Comparison of ENCODE assay signal across 8 cellular contexts in genomic region chr3:75432885-75433284, GRCh38.
DNase-seq lines count a peak whose midpoint lies in the region; ATAC-seq and TF ChIP-seq lines count a peak whose summit lies in the region.
"Not testable (repeated sequence)": the region's sequence is repeated elsewhere in the genome, so short reads cannot be mapped to it uniquely, and the experiment has no call there.

No MANE protein-coding gene starts in this region.

- H3K27ac Mint-ChIP-seq in activated CD8-positive, alpha-beta T cell treated with anti-CD3 and anti-CD28 coated beads, Interleukin-2, amount 10 ng/mL, durations not matched to agents 7 days and 5 days: peak overlapping the region; percentile 43

- POLR2A ChIA-PET in activated CD8-positive, alpha-beta T cell treated with anti-CD3 and anti-CD28 coated beads, Interleukin-2, amount 10 ng/mL, durations not matched to agents 7 days and 5 days (lab: Charles Lee): not testable (repeated sequence)

- not testable (repeated sequence) for TF ChIP-seq CTCF in AG09309 (IDR thresholded peaks at IDR 0.05; ENCODE audit: control insufficient read depth, insufficient read depth, low read depth, low read length, missing control alignments); colonic mucosa (IDR thresholded peaks at IDR 0.05)

- H3K27me3 ChIP-seq in colonic mucosa: not testable (repeated sequence)

- peaks cover 23% of the 10 kb centered on the region for H3K4me1 Mint-ChIP-seq in activated CD8-positive, alpha-beta T cell treated with anti-CD3 and anti-CD28 coated beads, Interleukin-2, amount 10 ng/mL, durations not matched to agents 7 days and 5 days (ENCODE audit: low read depth)

- not testable (repeated sequence) for H3K27ac ChIP-seq in colonic mucosa

- H3K36me3 ChIP-seq in colonic mucosa: not testable (repeated sequence)

- not testable (repeated sequence) for ATAC-seq in activated CD8-positive, alpha-beta T cell treated with anti-CD3 and anti-CD28 coated beads, Interleukin-2, amount 10 ng/mL, durations not matched to agents 7 days and 5 days; Right ventricle myocardium superior (ENCODE audit: poor library complexity)

- not testable (repeated sequence) for H3K4me1 ChIP-seq in colonic mucosa

- H3K9me3 Mint-ChIP-seq in activated CD8-positive, alpha-beta T cell treated with anti-CD3 and anti-CD28 coated beads, Interleukin-2, amount 10 ng/mL, durations not matched to agents 7 days and 5 days (ENCODE audit: insufficient read depth): not testable (repeated sequence)

- not testable (repeated sequence) for H3K27me3 Mint-ChIP-seq in activated CD8-positive, alpha-beta T cell treated with anti-CD3 and anti-CD28 coated beads, Interleukin-2, amount 10 ng/mL, durations not matched to agents 7 days and 5 days (ENCODE audit: low read depth)

- not testable (repeated sequence) for H3K4me3 Mint-ChIP-seq in activated CD8-positive, alpha-beta T cell treated with anti-CD3 and anti-CD28 coated beads, Interleukin-2, amount 10 ng/mL, durations not matched to agents 7 days and 5 days

- not testable (repeated sequence) for H3K36me3 Mint-ChIP-seq in activated CD8-positive, alpha-beta T cell treated with anti-CD3 and anti-CD28 coated beads, Interleukin-2, amount 10 ng/mL, durations not matched to agents 7 days and 5 days (ENCODE audit: low read depth)

- peak; percentile 95 for DNase-seq in AG09309 (ENCODE audit: low read depth)
- peak; percentile 84 for DNase-seq in GOT3 (lab: John Stamatoyannopoulos, UW)
- peak; percentile 1 for DNase-seq in NCI-H69 (lab: John Stamatoyannopoulos, UW)
- DNase-seq in activated CD8-positive, alpha-beta T cell treated with anti-CD3 and anti-CD28 coated beads, Interleukin-2, amount 10 ng/mL, durations not matched to agents 7 days and 5 days: not testable (repeated sequence)
- peak; percentile 33 for DNase-seq in colonic mucosa
- peak; percentile 80 for DNase-seq in Right ventricle myocardium superior
- DNase-seq in myocyte (ENCODE audit: low read depth): peak; percentile 99
- peak; percentile 52 for DNase-seq in smooth muscle cell of the brain vasculature (ENCODE audit: low read depth, low spot score)

- not testable (repeated sequence) for H3K9me3 ChIP-seq in colonic mucosa

- not testable (repeated sequence) for H3K4me3 ChIP-seq in AG09309 (ENCODE audit: control insufficient read depth, low read depth, low read length); colonic mucosa

- intact Hi-C loops in colonic mucosa (cut with DNase I); Right ventricle myocardium superior (cut with DNase I): not testable (repeated sequence)

- H3K9ac ChIP-seq in colonic mucosa (ENCODE audit: low read depth in 2 of 2, low read length in 2 of 2): not testable (repeated sequence)

- CTCF ChIA-PET in activated CD8-positive, alpha-beta T cell treated with anti-CD3 and anti-CD28 coated beads, Interleukin-2, amount 10 ng/mL, durations not matched to agents 7 days and 5 days (lab: Charles Lee): not testable (repeated sequence)
